ENCODE assay signal across 33 cellular contexts in genomic region chr4:5732158-5732557, GRCh38. TPM values are rescaled to one million over a fixed set of nuclear protein-coding genes. Genes with fewer than 3 reads are reported as not detected.
"Had no signal": no experiment of that assay in that cellular context is flagged by ENCODE, and none has a peak within 500 bp of the region (broad histone marks: within the 10 kb centered on the region; RNA-seq: fewer than 3 reads in every experiment).

No MANE protein-coding gene starts in this region.

- H3K36me3 ChIP-seq: adrenal gland, breast epithelium, gastrocnemius medialis had no signal

- H3K9me3 ChIP-seq: adrenal gland, breast epithelium, esophagus muscularis mucosa, gastrocnemius medialis had no signal

- H3K4me1 Mint-ChIP-seq: activated CD4-positive, alpha-beta T cell treated with anti-CD3 and anti-CD28 coated beads for 36 hours; activated CD4-positive, alpha-beta T cell treated with anti-CD3 and anti-CD28 coated beads, Interleukin-2, amount 10 ng/mL, durations not matched to agents 24 days and 14 days; activated CD8-positive, alpha-beta memory T cell treated with anti-CD3 and anti-CD28 coated beads, Interleukin-2, amount 10 ng/mL, durations not matched to agents 7 days and 5 days; activated naive CD4-positive, alpha-beta T cell treated with anti-CD3 and anti-CD28 coated beads, Interleukin-2, amount 50 U/mL, for 24 hours; activated naive CD8-positive, alpha-beta T cell treated with anti-CD3 and anti-CD28 coated beads for 36 hours; activated naive CD8-positive, alpha-beta T cell treated with anti-CD3 and anti-CD28 coated beads, Interleukin-2, amount 50 U/mL, for 24 hours; brain had no signal

- DNase-seq: activated CD4-positive, alpha-beta memory T cell treated with anti-CD3 and anti-CD28 coated beads for 36 hours; activated CD4-positive, alpha-beta T cell treated with anti-CD3 and anti-CD28 coated beads for 36 hours; activated CD4-positive, alpha-beta T cell treated with anti-CD3 and anti-CD28 coated beads, Interleukin-2, amount 10 ng/mL, durations not matched to agents 24 days and 14 days; activated CD4-positive, CD25-positive, alpha-beta regulatory T cell; activated CD4-positive, CD25-positive, alpha-beta regulatory T cell treated with anti-CD3 and anti-CD28 coated beads, Interleukin-2, amount 50 U/mL, for 72 hours; activated CD8-positive, alpha-beta memory T cell treated with anti-CD3 and anti-CD28 coated beads, Interleukin-2, amount 10 ng/mL, durations not matched to agents 7 days and 5 days; activated CD8-positive, alpha-beta memory T cell treated with anti-CD3 and anti-CD28 coated beads, Interleukin-2, amount 50 U/mL, for 4 hours; activated CD8-positive, alpha-beta T cell treated with anti-CD3 and anti-CD28 coated beads, Interleukin-2, amount 10 ng/mL, durations not matched to agents 7 days and 5 days; activated effector memory CD4-positive, alpha-beta T cell treated with anti-CD3 and anti-CD28 coated beads, Interleukin-2, amount 50 U/mL, for 16 hours; activated naive CD4-positive, alpha-beta T cell treated with anti-CD3 and anti-CD28 coated beads for 36 hours; activated naive CD8-positive, alpha-beta T cell treated with anti-CD3 and anti-CD28 coated beads for 36 hours; activated naive CD8-positive, alpha-beta T cell treated with anti-CD3 and anti-CD28 coated beads, Interleukin-2, amount 50 U/mL, for 24 hours; activated T-cell treated with anti-CD3 and anti-CD28 coated beads, Interleukin-2, amount 50 U/mL, for 1 hour; activated T-cell treated with anti-CD3 and anti-CD28 coated beads, Interleukin-2, amount 50 U/mL, for 48 hours; adrenal gland; amygdala; aorta; caudate nucleus; cortex of kidney; dermis blood vessel endothelial cell; effector CD4-positive, alpha-beta T cell; effector memory CD8-positive, alpha-beta T cell; erythroblast; foreskin keratinocyte; gastrocnemius medialis; glutamatergic neuron; T-helper 2 cell had no signal

- H3K27ac Mint-ChIP-seq: activated CD4-positive, alpha-beta memory T cell treated with anti-CD3 and anti-CD28 coated beads for 36 hours; activated CD4-positive, alpha-beta T cell treated with anti-CD3 and anti-CD28 coated beads for 36 hours; activated CD4-positive, alpha-beta T cell treated with anti-CD3 and anti-CD28 coated beads, Interleukin-2, amount 10 ng/mL, durations not matched to agents 24 days and 14 days; activated CD8-positive, alpha-beta memory T cell treated with anti-CD3 and anti-CD28 coated beads, Interleukin-2, amount 10 ng/mL, durations not matched to agents 7 days and 5 days; activated CD8-positive, alpha-beta T cell treated with anti-CD3 and anti-CD28 coated beads, Interleukin-2, amount 10 ng/mL, durations not matched to agents 7 days and 5 days; activated naive CD4-positive, alpha-beta T cell treated with anti-CD3 and anti-CD28 coated beads for 36 hours; activated naive CD4-positive, alpha-beta T cell treated with anti-CD3 and anti-CD28 coated beads, Interleukin-2, amount 50 U/mL, for 24 hours; activated naive CD8-positive, alpha-beta T cell treated with anti-CD3 and anti-CD28 coated beads for 36 hours; activated naive CD8-positive, alpha-beta T cell treated with anti-CD3 and anti-CD28 coated beads, Interleukin-2, amount 50 U/mL, for 24 hours; activated T-helper 1 cell treated with anti-CD3 and anti-CD28 coated beads, Interleukin-12 subunit alpha, Interleukin-12 subunit beta, Interleukin-2, Interleukin-4 antibody, amounts not matched to agents 30 ng/mL and 10 ng/mL and 1 ng/mL, durations not matched to agents 14 hours and 24 hours and 36 hours; activated T-helper 2 cell treated with anti-CD3 and anti-CD28 coated beads, Interferon-gamma antibody, Interleukin-2, Interleukin-4, amounts not matched to agents 10 μg/mL and 5 μg/mL and 100 μg/mL, durations not matched to agents 14 hours and 24 hours and 36 hours; brain; effector memory CD8-positive, alpha-beta T cell had no signal

- H3K4me3 ChIP-seq: adrenal gland, breast epithelium, esophagus muscularis mucosa, gastrocnemius medialis had no signal

- H3K27me3 ChIP-seq: adrenal gland, breast epithelium, esophagus muscularis mucosa, foreskin keratinocyte, gastrocnemius medialis had no signal

- H3K27me3 Mint-ChIP-seq: activated CD4-positive, alpha-beta memory T cell treated with anti-CD3 and anti-CD28 coated beads for 36 hours; activated CD4-positive, alpha-beta T cell treated with anti-CD3 and anti-CD28 coated beads, Interleukin-2, amount 10 ng/mL, durations not matched to agents 24 days and 14 days; activated CD8-positive, alpha-beta memory T cell treated with anti-CD3 and anti-CD28 coated beads, Interleukin-2, amount 10 ng/mL, durations not matched to agents 7 days and 5 days; activated naive CD4-positive, alpha-beta T cell treated with anti-CD3 and anti-CD28 coated beads, Interleukin-2, amount 50 U/mL, for 24 hours; activated naive CD8-positive, alpha-beta T cell treated with anti-CD3 and anti-CD28 coated beads for 36 hours; activated naive CD8-positive, alpha-beta T cell treated with anti-CD3 and anti-CD28 coated beads, Interleukin-2, amount 50 U/mL, for 24 hours; brain had no signal

- H3K27ac ChIP-seq: adrenal gland, breast epithelium, esophagus muscularis mucosa, foreskin keratinocyte, gastrocnemius medialis had no signal

- H3K9me3 Mint-ChIP-seq: activated CD4-positive, alpha-beta memory T cell treated with anti-CD3 and anti-CD28 coated beads for 36 hours; activated CD4-positive, alpha-beta T cell treated with anti-CD3 and anti-CD28 coated beads, Interleukin-2, amount 10 ng/mL, durations not matched to agents 24 days and 14 days; activated naive CD4-positive, alpha-beta T cell treated with anti-CD3 and anti-CD28 coated beads for 36 hours; activated naive CD4-positive, alpha-beta T cell treated with anti-CD3 and anti-CD28 coated beads, Interleukin-2, amount 50 U/mL, for 24 hours; activated naive CD8-positive, alpha-beta T cell treated with anti-CD3 and anti-CD28 coated beads for 36 hours; activated naive CD8-positive, alpha-beta T cell treated with anti-CD3 and anti-CD28 coated beads, Interleukin-2, amount 50 U/mL, for 24 hours; effector memory CD8-positive, alpha-beta T cell had no signal

- ATAC-seq: activated CD4-positive, alpha-beta T cell treated with anti-CD3 and anti-CD28 coated beads for 36 hours; activated CD8-positive, alpha-beta memory T cell treated with anti-CD3 and anti-CD28 coated beads, Interleukin-2, amount 10 ng/mL, durations not matched to agents 7 days and 5 days; activated CD8-positive, alpha-beta T cell treated with anti-CD3 and anti-CD28 coated beads, Interleukin-2, amount 10 ng/mL, durations not matched to agents 7 days and 5 days; activated naive CD8-positive, alpha-beta T cell treated with anti-CD3 and anti-CD28 coated beads, Interleukin-2, amount 50 U/mL, for 24 hours; effector memory CD8-positive, alpha-beta T cell; foreskin keratinocyte; gastrocnemius medialis had no signal

- H3K36me3 Mint-ChIP-seq: activated CD4-positive, alpha-beta memory T cell treated with anti-CD3 and anti-CD28 coated beads for 36 hours; activated CD8-positive, alpha-beta memory T cell treated with anti-CD3 and anti-CD28 coated beads, Interleukin-2, amount 10 ng/mL, durations not matched to agents 7 days and 5 days; activated naive CD4-positive, alpha-beta T cell treated with anti-CD3 and anti-CD28 coated beads, Interleukin-2, amount 50 U/mL, for 24 hours; activated naive CD8-positive, alpha-beta T cell treated with anti-CD3 and anti-CD28 coated beads for 36 hours had no signal

- H3K4me1 ChIP-seq: adrenal gland, breast epithelium, esophagus muscularis mucosa, foreskin keratinocyte, gastrocnemius medialis had no signal

- H3K4me3 Mint-ChIP-seq: activated CD4-positive, alpha-beta memory T cell treated with anti-CD3 and anti-CD28 coated beads for 36 hours; activated CD4-positive, alpha-beta T cell treated with anti-CD3 and anti-CD28 coated beads for 36 hours; activated CD4-positive, alpha-beta T cell treated with anti-CD3 and anti-CD28 coated beads, Interleukin-2, amount 10 ng/mL, durations not matched to agents 24 days and 14 days; activated CD8-positive, alpha-beta memory T cell treated with anti-CD3 and anti-CD28 coated beads, Interleukin-2, amount 10 ng/mL, durations not matched to agents 7 days and 5 days; activated CD8-positive, alpha-beta T cell treated with anti-CD3 and anti-CD28 coated beads, Interleukin-2, amount 10 ng/mL, durations not matched to agents 7 days and 5 days; activated naive CD4-positive, alpha-beta T cell treated with anti-CD3 and anti-CD28 coated beads for 36 hours; activated naive CD4-positive, alpha-beta T cell treated with anti-CD3 and anti-CD28 coated beads, Interleukin-2, amount 50 U/mL, for 24 hours; activated naive CD8-positive, alpha-beta T cell treated with anti-CD3 and anti-CD28 coated beads for 36 hours; activated naive CD8-positive, alpha-beta T cell treated with anti-CD3 and anti-CD28 coated beads, Interleukin-2, amount 50 U/mL, for 24 hours; activated T-helper 1 cell treated with anti-CD3 and anti-CD28 coated beads, Interleukin-12 subunit alpha, Interleukin-12 subunit beta, Interleukin-2, Interleukin-4 antibody, amounts not matched to agents 30 ng/mL and 10 ng/mL and 1 ng/mL, durations not matched to agents 14 hours and 24 hours and 36 hours; brain; effector memory CD8-positive, alpha-beta T cell had no signal

RNA-seq across cellular contexts. Expression of gene EVC2, which starts 23.8 kb away (rescaled TPM):
- total RNA-seq: activated naive CD4-positive, alpha-beta T cell treated with anti-CD3 and anti-CD28 coated beads for 36 hours had no signal
